Comparison of ENCODE assay signal across 1 cellular context in the genomic region with DNA sequence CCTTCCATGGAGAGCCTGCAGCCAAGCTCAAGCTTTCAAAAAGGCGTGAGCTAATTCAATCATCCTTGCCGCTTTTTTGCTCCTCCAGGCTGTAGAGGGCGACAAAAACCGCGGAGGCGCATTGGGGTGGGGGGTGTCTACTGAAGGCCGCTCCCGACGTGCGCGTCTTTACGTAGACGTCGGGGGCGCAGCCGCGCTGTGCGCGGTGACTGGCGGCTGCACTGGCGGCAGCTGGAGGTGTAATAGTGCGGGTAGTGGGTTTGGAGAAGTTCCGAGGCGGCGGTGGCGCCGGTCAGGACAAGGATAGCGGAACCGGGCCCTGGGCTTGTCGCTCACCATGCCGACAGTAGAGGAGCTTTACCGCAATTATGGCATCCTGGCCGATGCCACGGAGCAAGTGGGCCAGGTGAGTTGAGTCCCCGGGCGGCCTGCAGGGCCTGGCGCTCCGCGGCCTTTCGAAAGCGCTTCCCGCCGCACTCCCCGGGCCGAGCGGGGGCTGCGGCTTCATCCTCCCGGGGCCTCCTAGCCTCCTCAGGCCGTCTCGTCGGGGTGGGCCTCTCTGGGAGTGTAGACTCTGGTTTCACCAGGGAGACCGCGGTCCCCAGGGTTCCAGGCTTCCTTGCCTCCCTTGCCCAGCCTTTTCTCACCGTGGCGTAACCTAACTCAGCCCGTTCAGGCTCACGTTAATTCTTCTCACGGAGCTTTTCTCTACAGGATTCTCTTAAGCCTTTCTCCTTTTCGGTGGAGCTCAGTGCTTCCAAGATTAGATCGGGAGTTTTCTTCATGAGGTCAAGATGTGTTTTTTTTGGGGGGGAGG.
TF ChIP-seq lines count a peak whose summit lies in the region.

A gene (plus strand): TSS at position 206 of the 817 bp plus-strand sequence. CDS start 132 bp downstream, at position 338.

TF ChIP-seq in HepG2, 621 proteins besides CTCF, POLR2A, EP300 and RAD21 (continued from another document and continues in another):
- TF ChIP-seq, protein P1, sequence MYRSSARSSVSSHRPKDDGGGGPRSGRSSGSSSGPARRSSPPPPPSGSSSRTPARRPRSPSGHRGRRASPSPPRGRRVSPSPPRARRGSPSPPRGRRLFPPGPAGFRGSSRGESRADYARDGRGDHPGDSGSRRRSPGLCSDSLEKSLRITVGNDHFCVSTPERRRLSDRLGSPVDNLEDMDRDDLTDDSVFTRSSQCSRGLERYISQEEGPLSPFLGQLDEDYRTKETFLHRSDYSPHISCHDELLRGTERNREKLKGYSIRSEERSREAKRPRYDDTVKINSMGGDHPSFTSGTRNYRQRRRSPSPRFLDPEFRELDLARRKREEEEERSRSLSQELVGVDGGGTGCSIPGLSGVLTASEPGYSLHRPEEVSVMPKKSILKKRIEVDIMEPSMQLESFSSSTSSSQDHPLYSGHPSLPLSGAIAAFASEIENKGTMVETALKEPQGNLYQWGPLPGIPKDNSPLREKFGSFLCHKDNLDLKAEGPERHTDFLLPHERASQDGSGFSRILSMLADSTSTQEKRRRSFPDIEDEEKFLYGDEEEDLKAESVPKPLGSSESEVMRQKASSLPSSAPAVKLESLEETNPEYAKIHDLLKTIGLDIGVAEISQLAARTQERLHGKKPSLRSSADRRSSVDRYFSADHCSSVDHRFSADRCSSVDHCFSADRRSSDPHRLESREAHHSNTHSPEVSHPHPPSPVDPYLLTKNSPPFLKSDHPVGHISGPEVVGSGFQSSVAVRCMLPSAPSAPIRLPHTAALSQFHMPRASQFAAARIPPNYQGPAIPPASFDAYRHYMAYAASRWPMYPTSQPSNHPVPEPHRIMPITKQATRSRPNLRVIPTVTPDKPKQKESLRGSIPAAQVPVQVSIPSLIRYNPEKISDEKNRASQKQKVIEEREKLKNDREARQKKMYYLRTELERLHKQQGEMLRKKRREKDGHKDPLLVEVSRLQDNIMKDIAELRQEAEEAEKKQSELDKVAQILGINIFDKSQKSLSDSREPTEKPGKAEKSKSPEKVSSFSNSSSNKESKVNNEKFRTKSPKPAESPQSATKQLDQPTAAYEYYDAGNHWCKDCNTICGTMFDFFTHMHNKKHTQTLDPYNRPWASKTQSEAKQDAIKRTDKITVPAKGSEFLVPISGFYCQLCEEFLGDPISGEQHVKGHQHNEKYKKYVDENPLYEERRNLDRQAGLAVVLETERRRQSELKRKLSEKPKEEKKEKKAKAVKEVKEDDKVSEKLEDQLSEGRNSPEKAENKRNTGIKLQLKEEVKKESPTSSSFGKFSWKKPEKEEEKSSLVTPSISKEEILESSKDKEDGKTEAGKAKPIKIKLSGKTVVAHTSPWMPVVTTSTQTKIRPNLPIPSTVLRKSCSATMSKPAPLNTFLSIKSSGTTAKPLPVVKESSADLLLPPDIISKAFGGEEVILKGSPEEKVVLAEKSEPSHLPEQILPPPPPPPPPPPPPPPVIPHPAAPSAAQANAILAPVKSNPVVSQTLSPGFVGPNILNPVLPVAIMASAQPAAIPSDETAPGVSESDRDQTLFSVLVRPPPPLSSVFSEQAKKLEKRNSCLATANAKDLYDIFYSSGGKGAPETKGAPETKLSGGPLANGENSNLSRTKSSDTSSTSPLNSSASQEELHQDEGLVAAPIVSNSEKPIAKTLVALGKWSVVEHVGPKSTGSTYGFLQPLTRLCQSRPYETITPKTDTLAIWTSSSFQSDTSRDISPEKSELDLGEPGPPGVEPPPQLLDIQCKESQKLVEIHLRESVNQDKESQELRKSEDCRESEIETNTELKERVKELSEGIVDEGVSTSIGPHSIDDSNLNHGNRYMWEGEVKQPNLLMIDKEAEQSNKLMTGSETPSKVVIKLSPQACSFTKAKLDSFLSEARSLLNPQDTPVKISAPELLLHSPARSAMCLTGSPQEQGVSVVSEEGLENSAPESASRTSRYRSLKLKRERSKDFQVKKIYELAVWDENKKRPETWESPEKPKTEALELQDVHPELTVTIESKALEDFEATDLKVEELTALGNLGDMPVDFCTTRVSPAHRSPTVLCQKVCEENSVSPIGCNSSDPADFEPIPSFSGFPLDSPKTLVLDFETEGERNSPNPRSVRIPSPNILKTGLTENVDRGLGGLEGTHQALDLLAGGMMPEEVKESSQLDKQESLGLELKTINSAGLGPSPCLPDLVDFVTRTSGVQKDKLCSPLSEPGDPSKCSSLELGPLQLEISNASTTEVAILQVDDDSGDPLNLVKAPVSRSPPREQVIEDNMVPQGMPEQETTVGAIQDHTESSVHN (CRISPR knock-in tag; IDR thresholded peaks at IDR 0.05) = no peak
- TF ChIP-seq, protein P2, sequence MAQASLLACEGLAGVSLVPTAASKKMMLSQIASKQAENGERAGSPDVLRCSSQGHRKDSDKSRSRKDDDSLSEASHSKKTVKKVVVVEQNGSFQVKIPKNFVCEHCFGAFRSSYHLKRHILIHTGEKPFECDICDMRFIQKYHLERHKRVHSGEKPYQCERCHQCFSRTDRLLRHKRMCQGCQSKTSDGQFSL (CRISPR knock-in tag; IDR thresholded peaks at IDR 0.05) = peak; percentile 100
- TF ChIP-seq, protein P3, sequence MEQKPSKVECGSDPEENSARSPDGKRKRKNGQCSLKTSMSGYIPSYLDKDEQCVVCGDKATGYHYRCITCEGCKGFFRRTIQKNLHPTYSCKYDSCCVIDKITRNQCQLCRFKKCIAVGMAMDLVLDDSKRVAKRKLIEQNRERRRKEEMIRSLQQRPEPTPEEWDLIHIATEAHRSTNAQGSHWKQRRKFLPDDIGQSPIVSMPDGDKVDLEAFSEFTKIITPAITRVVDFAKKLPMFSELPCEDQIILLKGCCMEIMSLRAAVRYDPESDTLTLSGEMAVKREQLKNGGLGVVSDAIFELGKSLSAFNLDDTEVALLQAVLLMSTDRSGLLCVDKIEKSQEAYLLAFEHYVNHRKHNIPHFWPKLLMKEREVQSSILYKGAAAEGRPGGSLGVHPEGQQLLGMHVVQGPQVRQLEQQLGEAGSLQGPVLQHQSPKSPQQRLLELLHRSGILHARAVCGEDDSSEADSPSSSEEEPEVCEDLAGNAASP (CRISPR knock-in tag; IDR thresholded peaks at IDR 0.05; ENCODE audit: borderline replicate concordance) = 0 out of 2 replicates have a peak, but pooled peaks have one; percentile 11
- TF ChIP-seq, protein P4, sequence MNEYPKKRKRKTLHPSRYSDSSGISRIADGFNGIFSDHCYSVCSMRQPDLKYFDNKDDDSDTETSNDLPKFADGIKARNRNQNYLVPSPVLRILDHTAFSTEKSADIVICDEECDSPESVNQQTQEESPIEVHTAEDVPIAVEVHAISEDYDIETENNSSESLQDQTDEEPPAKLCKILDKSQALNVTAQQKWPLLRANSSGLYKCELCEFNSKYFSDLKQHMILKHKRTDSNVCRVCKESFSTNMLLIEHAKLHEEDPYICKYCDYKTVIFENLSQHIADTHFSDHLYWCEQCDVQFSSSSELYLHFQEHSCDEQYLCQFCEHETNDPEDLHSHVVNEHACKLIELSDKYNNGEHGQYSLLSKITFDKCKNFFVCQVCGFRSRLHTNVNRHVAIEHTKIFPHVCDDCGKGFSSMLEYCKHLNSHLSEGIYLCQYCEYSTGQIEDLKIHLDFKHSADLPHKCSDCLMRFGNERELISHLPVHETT (CRISPR knock-in tag; conservative IDR thresholded peaks at IDR 0.05) = no peak; the same call in 1 of the 2 replicates
- TF ChIP-seq ZZZ3 (CRISPR knock-in tag; IDR thresholded peaks at IDR 0.05; ENCODE audit: borderline replicate concordance) (peak; percentile 98; the same call in 1 of the 2 replicates), EHMT2 (IDR thresholded peaks at IDR 0.05; ENCODE audit: borderline replicate concordance, low read depth, low read length) (peak; percentile 37; the same call in 1 of the 2 replicates), HDAC1 (CRISPR knock-in tag; IDR thresholded peaks at IDR 0.05) (peak; percentile 89), RNF2 (conservative IDR thresholded peaks at IDR 0.05; ENCODE audit: low read depth) (no peak), ZNF777 (CRISPR knock-in tag; IDR thresholded peaks at IDR 0.05) (peak; percentile 69), ZNF543 (CRISPR knock-in tag; IDR thresholded peaks at IDR 0.05) (peak; percentile 71; the same call in 1 of the 2 replicates), ETV6 (CRISPR knock-in tag; conservative IDR thresholded peaks at IDR 0.05) (peak; percentile 84; the same call in 1 of the 2 replicates), NFATC3 (CRISPR knock-in tag; IDR thresholded peaks at IDR 0.05) (no peak), ZNF792 (CRISPR knock-in tag; IDR thresholded peaks at IDR 0.05) (peak; percentile 51; the same call in 1 of the 2 replicates), TEAD2 (CRISPR knock-in tag; IDR thresholded peaks at IDR 0.05) (no peak), KDM2A (CRISPR knock-in tag; IDR thresholded peaks at IDR 0.05; ENCODE audit: borderline replicate concordance, low read depth) (peak; percentile 98), NFRKB (IDR thresholded peaks at IDR 0.05) (no peak), SRSF4 (IDR thresholded peaks at IDR 0.05; ENCODE audit: low read depth, low read length, poor library complexity, severe bottlenecking) (no peak), ZEB1 (IDR thresholded peaks at IDR 0.05; ENCODE audit: insufficient replicate concordance, low read depth) (no peak), ZNF749 (CRISPR knock-in tag; IDR thresholded peaks at IDR 0.05; ENCODE audit: borderline replicate concordance) (no peak), ASH2L (IDR thresholded peaks at IDR 0.05; ENCODE audit: insufficient read length, low read depth, low read length) (peak; percentile 92)
- TF ChIP-seq, protein P5, sequence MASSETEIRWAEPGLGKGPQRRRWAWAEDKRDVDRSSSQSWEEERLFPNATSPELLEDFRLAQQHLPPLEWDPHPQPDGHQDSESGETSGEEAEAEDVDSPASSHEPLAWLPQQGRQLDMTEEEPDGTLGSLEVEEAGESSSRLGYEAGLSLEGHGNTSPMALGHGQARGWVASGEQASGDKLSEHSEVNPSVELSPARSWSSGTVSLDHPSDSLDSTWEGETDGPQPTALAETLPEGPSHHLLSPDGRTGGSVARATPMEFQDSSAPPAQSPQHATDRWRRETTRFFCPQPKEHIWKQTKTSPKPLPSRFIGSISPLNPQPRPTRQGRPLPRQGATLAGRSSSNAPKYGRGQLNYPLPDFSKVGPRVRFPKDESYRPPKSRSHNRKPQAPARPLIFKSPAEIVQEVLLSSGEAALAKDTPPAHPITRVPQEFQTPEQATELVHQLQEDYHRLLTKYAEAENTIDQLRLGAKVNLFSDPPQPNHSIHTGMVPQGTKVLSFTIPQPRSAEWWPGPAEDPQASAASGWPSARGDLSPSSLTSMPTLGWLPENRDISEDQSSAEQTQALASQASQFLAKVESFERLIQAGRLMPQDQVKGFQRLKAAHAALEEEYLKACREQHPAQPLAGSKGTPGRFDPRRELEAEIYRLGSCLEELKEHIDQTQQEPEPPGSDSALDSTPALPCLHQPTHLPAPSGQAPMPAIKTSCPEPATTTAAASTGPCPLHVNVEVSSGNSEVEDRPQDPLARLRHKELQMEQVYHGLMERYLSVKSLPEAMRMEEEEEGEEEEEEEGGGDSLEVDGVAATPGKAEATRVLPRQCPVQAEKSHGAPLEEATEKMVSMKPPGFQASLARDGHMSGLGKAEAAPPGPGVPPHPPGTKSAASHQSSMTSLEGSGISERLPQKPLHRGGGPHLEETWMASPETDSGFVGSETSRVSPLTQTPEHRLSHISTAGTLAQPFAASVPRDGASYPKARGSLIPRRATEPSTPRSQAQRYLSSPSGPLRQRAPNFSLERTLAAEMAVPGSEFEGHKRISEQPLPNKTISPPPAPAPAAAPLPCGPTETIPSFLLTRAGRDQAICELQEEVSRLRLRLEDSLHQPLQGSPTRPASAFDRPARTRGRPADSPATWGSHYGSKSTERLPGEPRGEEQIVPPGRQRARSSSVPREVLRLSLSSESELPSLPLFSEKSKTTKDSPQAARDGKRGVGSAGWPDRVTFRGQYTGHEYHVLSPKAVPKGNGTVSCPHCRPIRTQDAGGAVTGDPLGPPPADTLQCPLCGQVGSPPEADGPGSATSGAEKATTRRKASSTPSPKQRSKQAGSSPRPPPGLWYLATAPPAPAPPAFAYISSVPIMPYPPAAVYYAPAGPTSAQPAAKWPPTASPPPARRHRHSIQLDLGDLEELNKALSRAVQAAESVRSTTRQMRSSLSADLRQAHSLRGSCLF (CRISPR knock-in tag; IDR thresholded peaks at IDR 0.05; ENCODE audit: borderline replicate concordance) = no peak
- TF ChIP-seq, protein P6, sequence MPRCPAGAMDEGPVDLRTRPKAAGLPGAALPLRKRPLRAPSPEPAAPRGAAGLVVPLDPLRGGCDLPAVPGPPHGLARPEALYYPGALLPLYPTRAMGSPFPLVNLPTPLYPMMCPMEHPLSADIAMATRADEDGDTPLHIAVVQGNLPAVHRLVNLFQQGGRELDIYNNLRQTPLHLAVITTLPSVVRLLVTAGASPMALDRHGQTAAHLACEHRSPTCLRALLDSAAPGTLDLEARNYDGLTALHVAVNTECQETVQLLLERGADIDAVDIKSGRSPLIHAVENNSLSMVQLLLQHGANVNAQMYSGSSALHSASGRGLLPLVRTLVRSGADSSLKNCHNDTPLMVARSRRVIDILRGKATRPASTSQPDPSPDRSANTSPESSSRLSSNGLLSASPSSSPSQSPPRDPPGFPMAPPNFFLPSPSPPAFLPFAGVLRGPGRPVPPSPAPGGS (CRISPR knock-in tag; IDR thresholded peaks at IDR 0.05) = no peak
- TF ChIP-seq, protein P7, sequence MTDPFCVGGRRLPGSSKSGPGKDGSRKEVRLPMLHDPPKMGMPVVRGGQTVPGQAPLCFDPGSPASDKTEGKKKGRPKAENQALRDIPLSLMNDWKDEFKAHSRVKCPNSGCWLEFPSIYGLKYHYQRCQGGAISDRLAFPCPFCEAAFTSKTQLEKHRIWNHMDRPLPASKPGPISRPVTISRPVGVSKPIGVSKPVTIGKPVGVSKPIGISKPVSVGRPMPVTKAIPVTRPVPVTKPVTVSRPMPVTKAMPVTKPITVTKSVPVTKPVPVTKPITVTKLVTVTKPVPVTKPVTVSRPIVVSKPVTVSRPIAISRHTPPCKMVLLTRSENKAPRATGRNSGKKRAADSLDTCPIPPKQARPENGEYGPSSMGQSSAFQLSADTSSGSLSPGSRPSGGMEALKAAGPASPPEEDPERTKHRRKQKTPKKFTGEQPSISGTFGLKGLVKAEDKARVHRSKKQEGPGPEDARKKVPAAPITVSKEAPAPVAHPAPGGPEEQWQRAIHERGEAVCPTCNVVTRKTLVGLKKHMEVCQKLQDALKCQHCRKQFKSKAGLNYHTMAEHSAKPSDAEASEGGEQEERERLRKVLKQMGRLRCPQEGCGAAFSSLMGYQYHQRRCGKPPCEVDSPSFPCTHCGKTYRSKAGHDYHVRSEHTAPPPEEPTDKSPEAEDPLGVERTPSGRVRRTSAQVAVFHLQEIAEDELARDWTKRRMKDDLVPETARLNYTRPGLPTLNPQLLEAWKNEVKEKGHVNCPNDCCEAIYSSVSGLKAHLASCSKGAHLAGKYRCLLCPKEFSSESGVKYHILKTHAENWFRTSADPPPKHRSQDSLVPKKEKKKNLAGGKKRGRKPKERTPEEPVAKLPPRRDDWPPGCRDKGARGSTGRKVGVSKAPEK (CRISPR knock-in tag; IDR thresholded peaks at IDR 0.05; ENCODE audit: borderline replicate concordance) = no peak; the same call in 1 of the 2 replicates
- TF ChIP-seq, protein P8, sequence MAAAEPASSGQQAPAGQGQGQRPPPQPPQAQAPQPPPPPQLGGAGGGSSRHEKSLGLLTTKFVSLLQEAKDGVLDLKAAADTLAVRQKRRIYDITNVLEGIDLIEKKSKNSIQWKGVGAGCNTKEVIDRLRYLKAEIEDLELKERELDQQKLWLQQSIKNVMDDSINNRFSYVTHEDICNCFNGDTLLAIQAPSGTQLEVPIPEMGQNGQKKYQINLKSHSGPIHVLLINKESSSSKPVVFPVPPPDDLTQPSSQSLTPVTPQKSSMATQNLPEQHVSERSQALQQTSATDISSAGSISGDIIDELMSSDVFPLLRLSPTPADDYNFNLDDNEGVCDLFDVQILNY (CRISPR knock-in tag; conservative IDR thresholded peaks at IDR 0.05) = peak; percentile 66; the same call in 1 of the 2 replicates
- TF ChIP-seq, protein P9, sequence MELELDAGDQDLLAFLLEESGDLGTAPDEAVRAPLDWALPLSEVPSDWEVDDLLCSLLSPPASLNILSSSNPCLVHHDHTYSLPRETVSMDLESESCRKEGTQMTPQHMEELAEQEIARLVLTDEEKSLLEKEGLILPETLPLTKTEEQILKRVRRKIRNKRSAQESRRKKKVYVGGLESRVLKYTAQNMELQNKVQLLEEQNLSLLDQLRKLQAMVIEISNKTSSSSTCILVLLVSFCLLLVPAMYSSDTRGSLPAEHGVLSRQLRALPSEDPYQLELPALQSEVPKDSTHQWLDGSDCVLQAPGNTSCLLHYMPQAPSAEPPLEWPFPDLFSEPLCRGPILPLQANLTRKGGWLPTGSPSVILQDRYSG (CRISPR knock-in tag; IDR thresholded peaks at IDR 0.05) = 0 out of 2 replicates have a peak, but pooled peaks have one; percentile 41
